9 cellular contexts compared by ENCODE assay signal in genomic region chr3:13894812-13895154, GRCh38. TPM values are rescaled to one million over a fixed set of nuclear protein-coding genes. Genes with fewer than 3 reads are reported as not detected.
DNase-seq lines count a peak whose midpoint lies in the region; ATAC-seq and TF ChIP-seq lines count a peak whose summit lies in the region.
"Had no signal": no experiment of that assay in that cellular context is flagged by ENCODE, and none has a peak within 500 bp of the region (broad histone marks: within the 10 kb centered on the region; RNA-seq: fewer than 3 reads in every experiment).

No MANE protein-coding gene starts in this region.

- H3K27me3 ChIP-seq in left ventricle myocardium inferior (ENCODE audit: low read depth) (no peaks in the 10 kb centered on the region), muscle layer of duodenum (ENCODE audit: low read depth, low read length) (no peaks in the 10 kb centered on the region)

- no peak overlapping the region for H3K27ac ChIP-seq in left ventricle myocardium inferior (replicated peaks)
- no peak overlapping the region for H3K27ac ChIP-seq in muscle layer of duodenum (ENCODE audit: low read length)

- no peak for TF ChIP-seq CTCF in left ventricle myocardium inferior (IDR thresholded peaks at IDR 0.05; ENCODE audit: borderline replicate concordance)
- TF ChIP-seq CTCF in chondrocyte (IDR thresholded peaks at IDR 0.05) = no peak

- peaks cover 17% of the 10 kb centered on the region for H3K4me1 Mint-ChIP-seq in chondrocyte (ENCODE audit: low read depth)

- H3K9me3 Mint-ChIP-seq in chondrocyte (ENCODE audit: low read depth) = peaks cover 13% of the 10 kb centered on the region

- intact Hi-C loops in left ventricle myocardium inferior (cut with micrococcal nuclease) (no loop called here), cardiac septum (cut with DNase I) (loop anchor here (2.0 to 10.0 kb wide), 2 partner anchors 230 to 570 kb away; partner anchors contain the start of genes CHCHD4 and TMEM43)

- H3K4me3 ChIP-seq in left ventricle myocardium inferior (peak overlapping the region; percentile 75), muscle layer of duodenum (ENCODE audit: low read depth in 1 of 2, low read length in 2 of 2) (peak overlapping the region; percentile 64 to 66)

- ATAC-seq in HG03135 (IDR thresholded peaks at IDR 0.05; ENCODE audit: unreplicated experiment) = no peak

- H3K36me3 ChIP-seq in left ventricle myocardium inferior = no peaks in the 10 kb centered on the region
- H3K36me3 ChIP-seq in muscle layer of duodenum (ENCODE audit: control insufficient read depth in 1 of 2, insufficient read depth in 2 of 2, low read length in 2 of 2) = no peaks in the 10 kb centered on the region

- peaks cover 6% of the 10 kb centered on the region for H3K36me3 Mint-ChIP-seq in chondrocyte (ENCODE audit: low read depth)

- peaks cover 30% of the 10 kb centered on the region for H3K4me1 ChIP-seq in left ventricle myocardium inferior
- H3K4me1 ChIP-seq in muscle layer of duodenum (ENCODE audit: control insufficient read depth in 1 of 2, insufficient read depth in 2 of 2, low read length in 2 of 2) = peaks cover 4 to 7% of the 10 kb centered on the region in 2 donors

- peaks cover 11% of the 10 kb centered on the region for H3K9me3 ChIP-seq in left ventricle myocardium inferior (replicated peaks)
- peaks cover 0 to 1% of the 10 kb centered on the region in 2 donors for H3K9me3 ChIP-seq in muscle layer of duodenum (ENCODE audit: control insufficient read depth in 1 of 2, low read length in 2 of 2)

- H3K27me3 Mint-ChIP-seq in chondrocyte (ENCODE audit: low read depth) = peaks cover 2% of the 10 kb centered on the region

- peak overlapping the region; percentile 93 for H3K4me3 Mint-ChIP-seq in chondrocyte (ENCODE audit: unreplicated experiment)

- DNase-seq in left ventricle myocardium inferior (no peak), cardiac septum (ENCODE audit: low spot score) (no peak), chondrocyte (ENCODE audit: low spot score) (no peak), NCI-H1417 treated with DMSO at 0.1 percent for 48 hours (lab: John Stamatoyannopoulos, UW) (no peak), SKM-1 treated with dmso at 0.1 percent for 144 hours (lab: John Stamatoyannopoulos, UW; ENCODE audit: unreplicated experiment) (no peak), AG08396 (ENCODE audit: low spot score) (no peak)
- DNase-seq: SHP77 treated with DMSO at 0.1 percent for 48 hours had no signal

- no peak overlapping the region for H3K27ac Mint-ChIP-seq in chondrocyte (ENCODE audit: unreplicated experiment)

RNA-seq across cellular contexts. Expression of gene WNT7A, which starts 14.9 kb away (rescaled TPM):
- total RNA-seq in left ventricle myocardium inferior (not detected), cardiac septum (not detected), chondrocyte (not detected in 3 replicates)
